In genomic region chrX:150158554-150159332, GRCh38 we compare ENCODE assay signal across 29 cellular contexts.
"Had no signal": no experiment of that assay in that cellular context is flagged by ENCODE, and none has a peak within 500 bp of the region (broad histone marks: within the 10 kb centered on the region; RNA-seq: fewer than 3 reads in every experiment).

No MANE protein-coding gene starts in this region.

- H3K4me1 ChIP-seq: left ventricle myocardium inferior, neural progenitor cell, right atrium auricular region, right lobe of liver, tibial nerve, uterus had no signal

- H3K27me3 Mint-ChIP-seq: naive B cell; progenitor cell of endocrine pancreas; stimulated activated memory B cell treated with anti-CD40 and anti-IgM and Interleukin-4, amounts not matched to agents 10 μg/mL and 1 μg/mL and 100 μg/mL, for 72 hours; stimulated activated naive CD8-positive, alpha-beta T cell treated with anti-CD3 and anti-CD28 coated beads, Interleukin-15, amount 100 ng/mL, for 72 hours; type B pancreatic cell had no signal

- FAIRE-seq: islet of Langerhans had no signal

- H3K4me3 ChIP-seq: left ventricle myocardium inferior, lung, neural progenitor cell, ovary, right atrium auricular region, right lobe of liver, smooth muscle cell, tibial nerve, uterus had no signal

- H3K36me3 ChIP-seq: left ventricle myocardium inferior, neural progenitor cell, neutrophil, ovary, right atrium auricular region, right lobe of liver, tibial nerve, uterus had no signal

- H3K9me3 ChIP-seq: left ventricle myocardium inferior, neutrophil, ovary, right atrium auricular region, right lobe of liver, tibial nerve, uterus had no signal

- H3K27ac ChIP-seq: left ventricle myocardium inferior, neural progenitor cell, neutrophil, ovary, right atrium auricular region, right lobe of liver, tibial nerve, uterus had no signal

- H3K27me3 ChIP-seq: neural progenitor cell, neutrophil, ovary, right atrium auricular region, right lobe of liver, tibial nerve, uterus had no signal

- DNase-seq: hippocampal formation; immature natural killer cell; left ventricle myocardium inferior; mesendoderm; naive B cell; natural killer cell; nephron progenitor cell; occipital lobe; ovary; right lobe of liver; stimulated activated CD4-positive, alpha-beta T cell treated with anti-CD3 and anti-CD28 coated beads, Interleukin-1b, Interleukin-23, amount 100 ng/mL, for 48 hours; stimulated activated CD4-positive, alpha-beta T cell treated with anti-CD3 and anti-CD28 coated beads, Interleukin-2, amount 100 ng/mL, for 48 hours; stimulated activated CD4-positive, alpha-beta T cell treated with anti-CD3 and anti-CD28 coated beads, Interleukin-4, amount 100 ng/mL, for 4 hours; stimulated activated CD8-positive, alpha-beta memory T cell treated with anti-CD3 and anti-CD28 coated beads, Interleukin-4, amount 100 ng/mL, for 48 hours; stimulated activated naive CD4-positive, alpha-beta T cell treated with Interleukin-2 at 50 U/mL for 16 hours; stimulated activated naive CD8-positive, alpha-beta T cell treated with anti-CD3 and anti-CD28 coated beads, Interleukin-15, amount 100 ng/mL, for 72 hours; substantia nigra; uterus had no signal

- H3K9me3 Mint-ChIP-seq: immature natural killer cell; naive B cell; natural killer cell; stimulated activated memory B cell treated with anti-CD40 and anti-IgM and Interleukin-4, amounts not matched to agents 10 μg/mL and 1 μg/mL and 100 μg/mL, for 72 hours; stimulated activated naive CD8-positive, alpha-beta T cell treated with anti-CD3 and anti-CD28 coated beads, Interleukin-15, amount 100 ng/mL, for 72 hours; type B pancreatic cell had no signal

- H3K9ac ChIP-seq: neural progenitor cell had no signal

- H3K4me1 Mint-ChIP-seq: immature natural killer cell; mesothelial cell of epicardium; naive B cell; natural killer cell; nephron progenitor cell; neural progenitor cell; stimulated activated memory B cell treated with anti-CD40 and anti-IgM and Interleukin-4, amounts not matched to agents 10 μg/mL and 1 μg/mL and 100 μg/mL, for 72 hours had no signal

- H2AFZ ChIP-seq: neural progenitor cell had no signal

- H3K27ac Mint-ChIP-seq: immature natural killer cell; mesothelial cell of epicardium; naive B cell; natural killer cell; neural progenitor cell; progenitor cell of endocrine pancreas; stimulated activated memory B cell treated with anti-CD40 and anti-IgM and Interleukin-4, amounts not matched to agents 10 μg/mL and 1 μg/mL and 100 μg/mL, for 72 hours; stimulated activated naive CD8-positive, alpha-beta T cell treated with anti-CD3 and anti-CD28 coated beads, Interleukin-15, amount 100 ng/mL, for 72 hours; type B pancreatic cell had no signal

- H3K4me3 Mint-ChIP-seq: immature natural killer cell; mesothelial cell of epicardium; naive B cell; natural killer cell; nephron progenitor cell; neural progenitor cell; stimulated activated memory B cell treated with anti-CD40 and anti-IgM and Interleukin-4, amounts not matched to agents 10 μg/mL and 1 μg/mL and 100 μg/mL, for 72 hours; stimulated activated naive CD8-positive, alpha-beta T cell treated with anti-CD3 and anti-CD28 coated beads, Interleukin-15, amount 100 ng/mL, for 72 hours; type B pancreatic cell had no signal

- H3K4me2 ChIP-seq: neural progenitor cell, smooth muscle cell had no signal

- H3K36me3 Mint-ChIP-seq: immature natural killer cell; mesothelial cell of epicardium; naive B cell; natural killer cell; neural progenitor cell; stimulated activated memory B cell treated with anti-CD40 and anti-IgM and Interleukin-4, amounts not matched to agents 10 μg/mL and 1 μg/mL and 100 μg/mL, for 72 hours; type B pancreatic cell had no signal
